1 cellular context compared by ENCODE assay signal in genomic region chr1:155801149-155801548, GRCh38.
TF ChIP-seq lines count a peak whose summit lies in the region.

No MANE protein-coding gene starts in this region.

TF ChIP-seq in K562, 482 proteins besides CTCF, POLR2A, EP300 and RAD21 (continues in another document):
- TF ChIP-seq STAG1 (CRISPR knock-in tag; IDR thresholded peaks at IDR 0.05; ENCODE audit: borderline replicate concordance) (no peak), MLX (CRISPR knock-in tag; conservative IDR thresholded peaks at IDR 0.05) (no peak), L3MBTL2 (IDR thresholded peaks at IDR 0.05) (no peak), NONO (IDR thresholded peaks at IDR 0.05; ENCODE audit: low read depth in 2 of 2, low read length in 1 of 2) (no peak), ZBTB34 (CRISPR knock-in tag; IDR thresholded peaks at IDR 0.05) (no peak), ATF3 (IDR thresholded peaks at IDR 0.05) (0 out of 2 replicates have a peak, but pooled peaks have one; percentile 18), ATF3 (CRISPR knock-in tag; conservative IDR thresholded peaks at IDR 0.05) (no peak), C11orf30 (IDR thresholded peaks at IDR 0.05; ENCODE audit: low read depth) (no peak), PRPF4 (IDR thresholded peaks at IDR 0.05; ENCODE audit: insufficient read depth, low read depth, low read length, poor library complexity, severe bottlenecking) (no peak), ZBTB43 (CRISPR knock-in tag; IDR thresholded peaks at IDR 0.05) (no peak), SLC30A9 (CRISPR knock-in tag; IDR thresholded peaks at IDR 0.05) (no peak), RAD51 (IDR thresholded peaks at IDR 0.05; ENCODE audit: borderline replicate concordance, low read depth) (no peak), BMI1 (IDR thresholded peaks at IDR 0.05; ENCODE audit: low read length) (no peak), FOSL1 (tag; conservative IDR thresholded peaks at IDR 0.05) (peak; percentile 60), POLR2B (IDR thresholded peaks at IDR 0.05; ENCODE audit: low read depth, partially characterized antibody) (no peak), HDAC8 (tag; IDR thresholded peaks at IDR 0.05) (no peak), ZNF212 (CRISPR knock-in tag; IDR thresholded peaks at IDR 0.05) (no peak), DDX20 (tag; IDR thresholded peaks at IDR 0.05; ENCODE audit: low read depth) (no peak), ZBTB11 (CRISPR knock-in tag; IDR thresholded peaks at IDR 0.05) (no peak), ILK (tag; IDR thresholded peaks at IDR 0.05; ENCODE audit: borderline replicate concordance, low read depth) (no peak), HNRNPL (IDR thresholded peaks at IDR 0.05; ENCODE audit: low read depth, low read length) (no peak), MEIS2 (IDR thresholded peaks at IDR 0.05; ENCODE audit: partially characterized antibody) (peak; percentile 50), PBX2 (CRISPR knock-in tag; IDR thresholded peaks at IDR 0.05; ENCODE audit: low read depth) (no peak), PBX2 (tag; conservative IDR thresholded peaks at IDR 0.05; ENCODE audit: low read depth) (peak; percentile 56), USF1 (CRISPR knock-in tag; IDR thresholded peaks at IDR 0.05) (no peak), CBX1 (IDR thresholded peaks at IDR 0.05; ENCODE audit: low read depth) (no peak), HOXB6 (CRISPR knock-in tag; IDR thresholded peaks at IDR 0.05; ENCODE audit: borderline replicate concordance) (no peak), DACH1 (IDR thresholded peaks at IDR 0.05; ENCODE audit: partially characterized antibody) (no peak), SMARCA4 (IDR thresholded peaks at IDR 0.05) (no peak), ADNP (tag; IDR thresholded peaks at IDR 0.05) (no peak), FIP1L1 (IDR thresholded peaks at IDR 0.05; ENCODE audit: low read depth, low read length, poor library complexity, severe bottlenecking) (no peak), ATF4 (CRISPR knock-in tag; IDR thresholded peaks at IDR 0.05) (no peak), PCBP1 (IDR thresholded peaks at IDR 0.05; ENCODE audit: low read depth, low read length, poor library complexity, severe bottlenecking) (no peak), HMBOX1 (IDR thresholded peaks at IDR 0.05) (no peak), ZBTB1 (CRISPR knock-in tag; IDR thresholded peaks at IDR 0.05; ENCODE audit: borderline replicate concordance, low read depth) (no peak)
